14 cellular contexts compared by ENCODE assay signal in genomic region chr2:134401081-134401497, GRCh38.
DNase-seq lines count a peak whose midpoint lies in the region; ATAC-seq and TF ChIP-seq lines count a peak whose summit lies in the region.
"Had no signal": no experiment of that assay in that cellular context is flagged by ENCODE, and none has a peak within 500 bp of the region (broad histone marks: within the 10 kb centered on the region; RNA-seq: fewer than 3 reads in every experiment).

No MANE protein-coding gene starts in this region.

- no peaks in the 10 kb centered on the region for H3K9me3 Mint-ChIP-seq in activated T-cell treated with anti-CD3 and anti-CD28 coated beads, Interleukin-2, amount 50 U/mL, for 24 hours
- no peaks in the 10 kb centered on the region for H3K9me3 Mint-ChIP-seq in activated T-cell treated with anti-CD3 and anti-CD28 coated beads, Interleukin-2, amount 50 U/mL, for 4 hours
- H3K9me3 Mint-ChIP-seq: dendritic cell treated with granulocyte-macrophage colony-stimulating factor and Interleukin-4, amounts not matched to agents 40 ng/mL and 50 ng/mL, for 4 days; immature natural killer cell had no signal

- H3K36me3 Mint-ChIP-seq in activated T-cell treated with anti-CD3 and anti-CD28 coated beads, Interleukin-2, amount 50 U/mL, for 24 hours (ENCODE audit: low read depth) = peaks cover 52% of the 10 kb centered on the region
- peaks cover 37% of the 10 kb centered on the region for H3K36me3 Mint-ChIP-seq in activated T-cell treated with anti-CD3 and anti-CD28 coated beads, Interleukin-2, amount 50 U/mL, for 4 hours (ENCODE audit: insufficient read depth)

- H3K4me1 Mint-ChIP-seq in activated T-cell treated with anti-CD3 and anti-CD28 coated beads, Interleukin-2, amount 50 U/mL, for 24 hours (ENCODE audit: low read depth) = peaks cover 5% of the 10 kb centered on the region
- H3K4me1 Mint-ChIP-seq in activated T-cell treated with anti-CD3 and anti-CD28 coated beads, Interleukin-2, amount 50 U/mL, for 4 hours (ENCODE audit: low read depth) = peaks cover 6% of the 10 kb centered on the region

- peak overlapping the region; percentile 69 to 77 for H3K27ac ChIP-seq in breast epithelium
- H3K27ac ChIP-seq in left lung = no peak overlapping the region
- H3K27ac ChIP-seq in urinary bladder (ENCODE audit: low read depth) = peak overlapping the region; percentile 39

- no peaks in the 10 kb centered on the region for H3K27me3 Mint-ChIP-seq in activated T-cell treated with anti-CD3 and anti-CD28 coated beads, Interleukin-2, amount 50 U/mL, for 24 hours
- no peaks in the 10 kb centered on the region for H3K27me3 Mint-ChIP-seq in activated T-cell treated with anti-CD3 and anti-CD28 coated beads, Interleukin-2, amount 50 U/mL, for 4 hours (ENCODE audit: low read depth)
- H3K27me3 Mint-ChIP-seq: dendritic cell treated with granulocyte-macrophage colony-stimulating factor and Interleukin-4, amounts not matched to agents 40 ng/mL and 50 ng/mL, for 4 days; progenitor cell of endocrine pancreas had no signal

- no peaks in the 10 kb centered on the region for H3K9me3 ChIP-seq in breast epithelium
- H3K9me3 ChIP-seq in left lung = no peaks in the 10 kb centered on the region
- no peaks in the 10 kb centered on the region for H3K9me3 ChIP-seq in HAP-1
- H3K9me3 ChIP-seq: Peyer's patch had no signal

- in situ Hi-C loops in HAP-1 (cut with MboI; ENCODE audit: low sequenced_read_pairs) = loop anchor here (25.0 kb wide), 1 partner anchor 514 kb away; no protein-coding TSS in a partner anchor

- DNase-seq in activated T-cell treated with anti-CD3 and anti-CD28 coated beads, Interleukin-2, amount 50 U/mL, for 24 hours = no peak
- DNase-seq in activated T-cell treated with anti-CD3 and anti-CD28 coated beads, Interleukin-2, amount 50 U/mL, for 4 hours = no peak
- DNase-seq in breast epithelium (ENCODE audit: low spot score in 2 of 2) (no peak), left lung (peak in 1 of 2 donors; percentile 47), HAP-1 (ENCODE audit: low spot score in 2 of 2) (no peak)
- DNase-seq: activated effector memory CD4-positive, alpha-beta T cell treated with Interleukin-2 at 50 U/mL for 16 hours; immature natural killer cell; NCI-H1417; Peyer's patch had no signal

- H3K36me3 ChIP-seq in breast epithelium = no peaks in the 10 kb centered on the region
- H3K36me3 ChIP-seq in left lung = peaks cover 0 to 14% of the 10 kb centered on the region in 2 donors
- peaks cover 3% of the 10 kb centered on the region for H3K36me3 ChIP-seq in urinary bladder (ENCODE audit: insufficient read depth)
- no peaks in the 10 kb centered on the region; the same call in 1 of the 2 replicates for H3K36me3 ChIP-seq in HAP-1 (replicated peaks)

- TF ChIP-seq CTCF in breast epithelium (IDR thresholded peaks at IDR 0.05) (no peak), left lung (IDR thresholded peaks at IDR 0.05) (no peak)

- H3K27me3 ChIP-seq in breast epithelium = no peaks in the 10 kb centered on the region
- no peaks in the 10 kb centered on the region for H3K27me3 ChIP-seq in left lung
- no peaks in the 10 kb centered on the region for H3K27me3 ChIP-seq in HAP-1 (ENCODE audit: low read depth)
- H3K27me3 ChIP-seq: Peyer's patch had no signal

- TF ChIP-seq POLR2A in breast epithelium (IDR thresholded peaks at IDR 0.05) = no peak
- TF ChIP-seq POLR2A in GM18505 (IDR thresholded peaks at IDR 0.05; ENCODE audit: borderline replicate concordance, extremely low read depth, insufficient read depth, insufficient read length) = no peak

- H3K27ac Mint-ChIP-seq in activated T-cell treated with anti-CD3 and anti-CD28 coated beads, Interleukin-2, amount 50 U/mL, for 24 hours = peak overlapping the region; percentile 28
- H3K27ac Mint-ChIP-seq: dendritic cell treated with granulocyte-macrophage colony-stimulating factor and Interleukin-4, amounts not matched to agents 40 ng/mL and 50 ng/mL, for 4 days; immature natural killer cell; progenitor cell of endocrine pancreas had no signal

- no peak overlapping the region for H3K4me3 Mint-ChIP-seq in activated T-cell treated with anti-CD3 and anti-CD28 coated beads, Interleukin-2, amount 50 U/mL, for 24 hours
- H3K4me3 Mint-ChIP-seq in activated T-cell treated with anti-CD3 and anti-CD28 coated beads, Interleukin-2, amount 50 U/mL, for 4 hours = no peak overlapping the region
- H3K4me3 Mint-ChIP-seq: dendritic cell treated with granulocyte-macrophage colony-stimulating factor and Interleukin-4, amounts not matched to agents 40 ng/mL and 50 ng/mL, for 4 days; immature natural killer cell had no signal

- WGBS in urinary bladder = 42% methylated on average over 5 of the region's 5 CpGs

- H3K4me1 ChIP-seq in breast epithelium (peaks cover 0 to 3% of the 10 kb centered on the region in 2 donors), left lung (peaks cover 0 to 10% of the 10 kb centered on the region in 2 donors), urinary bladder (ENCODE audit: insufficient read depth) (peaks cover 2% of the 10 kb centered on the region), HAP-1 (no peaks in the 10 kb centered on the region)

- H3K4me3 ChIP-seq in breast epithelium = no peak overlapping the region
- no peak overlapping the region for H3K4me3 ChIP-seq in left lung
- no peak overlapping the region for H3K4me3 ChIP-seq in urinary bladder (ENCODE audit: low read depth, low read length)
- H3K4me3 ChIP-seq in HAP-1 = no peak overlapping the region
- H3K4me3 ChIP-seq: Peyer's patch had no signal

- no peak for ATAC-seq in activated T-cell treated with anti-CD3 and anti-CD28 coated beads, Interleukin-2, amount 50 U/mL, for 4 hours
- peak; percentile 26 for ATAC-seq in left lung
- no peak for ATAC-seq in GM18505 (IDR thresholded peaks at IDR 0.05; ENCODE audit: unreplicated experiment)
- ATAC-seq in HG03520 (IDR thresholded peaks at IDR 0.05; ENCODE audit: unreplicated experiment) = no peak

- intact Hi-C loops in breast epithelium (cut with DNase I; ENCODE audit: low total_unique reads) = no loop called here
- intact Hi-C loops in left lung (cut with DNase I) = loop anchor here in 1 of 2 donors (10.0 kb wide), 1 partner anchor 146 kb away; the partner anchor contains the start of gene MGAT5

Comparison
In these comparisons a context has a peak if more than half of its experiments do, and no peak if none do; other contexts are left out.
1. H3K27ac ChIP-seq: peak in breast epithelium (2 of 2) and urinary bladder (single experiment); none in left lung (0 of 2).